1 cellular context compared by ENCODE assay signal in the genomic region with DNA sequence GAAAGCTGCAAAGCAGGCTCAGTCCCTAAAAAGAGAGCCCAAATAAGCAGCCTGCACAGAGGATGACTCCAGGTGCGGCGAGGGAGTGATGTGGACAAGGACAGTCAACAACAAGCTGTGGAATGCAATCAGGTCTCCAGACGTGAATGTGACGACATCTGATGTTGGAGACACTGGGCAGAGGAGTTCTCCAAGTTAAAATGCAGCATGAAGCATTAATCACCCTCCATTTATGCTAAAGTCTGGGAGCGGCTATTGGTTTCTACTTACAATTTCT.
TF ChIP-seq lines count a peak whose summit lies in the region.

No MANE protein-coding gene starts in this region.

TF ChIP-seq in HepG2, 621 proteins besides CTCF, POLR2A, EP300 and RAD21 (continued from another document):
- TF ChIP-seq FOXP4 (CRISPR knock-in tag; IDR thresholded peaks at IDR 0.05) = no peak
- no peak for TF ChIP-seq LCORL (IDR thresholded peaks at IDR 0.05)
- no peak for TF ChIP-seq LCORL (CRISPR knock-in tag; IDR thresholded peaks at IDR 0.05)
- TF ChIP-seq CENPX (CRISPR knock-in tag; IDR thresholded peaks at IDR 0.05) = no peak
- no peak for TF ChIP-seq ZNF710 (CRISPR knock-in tag; IDR thresholded peaks at IDR 0.05; ENCODE audit: borderline replicate concordance)
- TF ChIP-seq JUNB (CRISPR knock-in tag; IDR thresholded peaks at IDR 0.05; ENCODE audit: borderline replicate concordance) = no peak
- TF ChIP-seq MYC (CRISPR knock-in tag; IDR thresholded peaks at IDR 0.05; ENCODE audit: borderline replicate concordance) = no peak
- TF ChIP-seq ZBTB25 (CRISPR knock-in tag; IDR thresholded peaks at IDR 0.05) = no peak
- no peak for TF ChIP-seq ZNF83 (CRISPR knock-in tag; IDR thresholded peaks at IDR 0.05; ENCODE audit: borderline replicate concordance)
